In genomic region chr3:170766823-170767575, GRCh38 we compare ENCODE assay signal across 19 cellular contexts.
"Had no signal": no experiment of that assay in that cellular context is flagged by ENCODE, and none has a peak within 500 bp of the region (broad histone marks: within the 10 kb centered on the region; RNA-seq: fewer than 3 reads in every experiment).

No MANE protein-coding gene starts in this region.

- H3K27ac Mint-ChIP-seq: activated CD4-positive, alpha-beta T cell treated with anti-CD3 and anti-CD28 coated beads, Interleukin-2, amount 10 ng/mL, durations not matched to agents 24 days and 14 days; activated naive CD4-positive, alpha-beta T cell treated with anti-CD3 and anti-CD28 coated beads, Interleukin-2, amount 50 U/mL, for 24 hours; brain; effector memory CD8-positive, alpha-beta T cell; naive thymus-derived CD4-positive, alpha-beta T cell; type B pancreatic cell; WTC11 had no signal

- H3K4me1 ChIP-seq: psoas muscle, sigmoid colon had no signal

- H3K9me3 ChIP-seq: lower lobe of right lung, psoas muscle, sigmoid colon had no signal

- H3K27ac ChIP-seq: lower lobe of right lung, psoas muscle, sigmoid colon had no signal

- H3K36me3 Mint-ChIP-seq: activated naive CD4-positive, alpha-beta T cell treated with anti-CD3 and anti-CD28 coated beads, Interleukin-2, amount 50 U/mL, for 24 hours; brain; naive thymus-derived CD4-positive, alpha-beta T cell; type B pancreatic cell; WTC11 had no signal

- DNase-seq: activated CD4-positive, alpha-beta T cell treated with anti-CD3 and anti-CD28 coated beads, Interleukin-2, amount 10 ng/mL, durations not matched to agents 24 days and 14 days; activated CD8-positive, alpha-beta memory T cell treated with anti-CD3 and anti-CD28 coated beads for 24 hours; activated T-cell treated with anti-CD3 and anti-CD28 coated beads for 4 hours; amniotic stem cell; effector memory CD8-positive, alpha-beta T cell; hippocampal formation; kidney glomerular epithelial cell; lower lobe of right lung; naive thymus-derived CD4-positive, alpha-beta T cell; nucleus accumbens; psoas muscle; sigmoid colon; stimulated activated naive CD4-positive, alpha-beta T cell; T1000 had no signal

- H3K36me3 ChIP-seq: lower lobe of right lung, sigmoid colon had no signal

- H3K9me3 Mint-ChIP-seq: activated CD4-positive, alpha-beta T cell treated with anti-CD3 and anti-CD28 coated beads, Interleukin-2, amount 10 ng/mL, durations not matched to agents 24 days and 14 days; activated naive CD4-positive, alpha-beta T cell treated with anti-CD3 and anti-CD28 coated beads, Interleukin-2, amount 50 U/mL, for 24 hours; brain; central memory CD8-positive, alpha-beta T cell; effector memory CD8-positive, alpha-beta T cell; naive thymus-derived CD4-positive, alpha-beta T cell; WTC11 had no signal

- H3K4me3 Mint-ChIP-seq: activated CD4-positive, alpha-beta T cell treated with anti-CD3 and anti-CD28 coated beads, Interleukin-2, amount 10 ng/mL, durations not matched to agents 24 days and 14 days; activated naive CD4-positive, alpha-beta T cell treated with anti-CD3 and anti-CD28 coated beads, Interleukin-2, amount 50 U/mL, for 24 hours; brain; central memory CD8-positive, alpha-beta T cell; effector memory CD8-positive, alpha-beta T cell; naive thymus-derived CD4-positive, alpha-beta T cell; type B pancreatic cell; WTC11 had no signal

- H3K4me1 Mint-ChIP-seq: activated CD4-positive, alpha-beta T cell treated with anti-CD3 and anti-CD28 coated beads, Interleukin-2, amount 10 ng/mL, durations not matched to agents 24 days and 14 days; activated naive CD4-positive, alpha-beta T cell treated with anti-CD3 and anti-CD28 coated beads, Interleukin-2, amount 50 U/mL, for 24 hours; brain; central memory CD8-positive, alpha-beta T cell had no signal

- H3K4me3 ChIP-seq: lower lobe of right lung, psoas muscle, sigmoid colon had no signal

- ATAC-seq: effector memory CD8-positive, alpha-beta T cell; lower lobe of right lung; naive thymus-derived CD4-positive, alpha-beta T cell; psoas muscle; WTC11 had no signal

- H3K27me3 Mint-ChIP-seq: type B pancreatic cell had no signal

- H3K27me3 ChIP-seq: sigmoid colon had no signal
